Comparison of ENCODE assay signal across 26 cellular contexts in the genomic region with DNA sequence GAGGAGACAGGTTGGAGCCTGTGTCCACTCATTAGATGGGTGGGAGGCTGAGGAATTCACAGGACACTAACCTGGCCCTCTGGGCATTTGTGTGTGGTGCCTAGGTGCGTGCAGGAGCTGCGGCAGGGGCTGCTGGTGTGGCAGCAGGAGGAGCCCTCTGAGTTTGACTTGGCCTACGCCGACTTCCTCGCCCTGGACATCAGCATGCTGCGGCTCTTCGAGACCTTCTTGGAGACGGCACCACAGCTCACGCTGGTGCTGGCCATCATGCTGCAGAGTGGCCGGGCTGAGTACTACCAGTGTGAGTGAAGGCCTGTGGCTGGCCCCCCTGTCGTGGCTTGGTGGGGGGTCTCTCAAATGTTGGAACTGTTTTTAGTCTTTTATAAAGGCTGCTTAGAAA. TPM values are rescaled to one million over a fixed set of nuclear protein-coding genes. Genes with fewer than 3 reads are reported as not detected.
"Had no signal": no experiment of that assay in that cellular context is flagged by ENCODE, and none has a peak within 500 bp of the region (broad histone marks: within the 10 kb centered on the region; RNA-seq: fewer than 3 reads in every experiment).

No MANE protein-coding gene starts in this region.

- H3K27me3 ChIP-seq: left lung, ovary, right atrium auricular region, tibial artery had no signal

- H3K27ac Mint-ChIP-seq: activated CD4-positive, alpha-beta T cell treated with anti-CD3 and anti-CD28 coated beads, Interleukin-2, amount 10 ng/mL, durations not matched to agents 24 days and 14 days; brain; stimulated activated naive CD8-positive, alpha-beta T cell treated with anti-CD3 and anti-CD28 coated beads, Interleukin-15, Interleukin-2, amounts not matched to agents 100 ng/mL and 50 ng/mL, for 24 hours had no signal

- H3K9ac ChIP-seq: SK-N-SH had no signal

- H3K9me3 ChIP-seq: left lung, ovary, psoas muscle, right atrium auricular region, SK-N-SH, tibial artery had no signal

- FAIRE-seq: urothelium cell line had no signal

- H3K4me3 Mint-ChIP-seq: activated CD4-positive, alpha-beta T cell treated with anti-CD3 and anti-CD28 coated beads, Interleukin-2, amount 10 ng/mL, durations not matched to agents 24 days and 14 days; brain; stimulated activated naive CD8-positive, alpha-beta T cell treated with anti-CD3 and anti-CD28 coated beads, Interleukin-15, Interleukin-2, amounts not matched to agents 100 ng/mL and 50 ng/mL, for 24 hours had no signal

- ATAC-seq: left lung, psoas muscle had no signal

- H3K9me3 Mint-ChIP-seq: activated CD4-positive, alpha-beta T cell treated with anti-CD3 and anti-CD28 coated beads, Interleukin-2, amount 10 ng/mL, durations not matched to agents 24 days and 14 days; naive B cell; stimulated activated naive CD8-positive, alpha-beta T cell treated with anti-CD3 and anti-CD28 coated beads, Interleukin-15, Interleukin-2, amounts not matched to agents 100 ng/mL and 50 ng/mL, for 24 hours had no signal

- H3K36me3 ChIP-seq: ovary had no signal

- DNase-seq: activated CD4-positive, alpha-beta T cell treated with anti-CD3 and anti-CD28 coated beads, Interleukin-2, amount 10 ng/mL, durations not matched to agents 24 days and 14 days; activated CD8-positive, alpha-beta memory T cell treated with anti-CD3 and anti-CD28 coated beads for 24 hours; activated CD8-positive, alpha-beta memory T cell treated with anti-CD3 and anti-CD28 coated beads, Interleukin-2, amount 50 U/mL, for 4 hours; activated gamma-delta T cell; aorta; caudate nucleus; dermis blood vessel endothelial cell; effector CD8-positive, alpha-beta T cell; erythroblast; foreskin fibroblast; kidney glomerular epithelial cell; left lung; naive B cell; ovary; psoas muscle; SK-N-SH; stimulated activated CD4-positive, alpha-beta T cell treated with anti-CD3 and anti-CD28 coated beads, Interleukin-4, amount 100 ng/mL, for 24 hours; tibial artery had no signal

- H3K27ac ChIP-seq: left lung, ovary, psoas muscle, right atrium auricular region, tibial artery had no signal

- H3K27me3 Mint-ChIP-seq: activated CD4-positive, alpha-beta T cell treated with anti-CD3 and anti-CD28 coated beads, Interleukin-2, amount 10 ng/mL, durations not matched to agents 24 days and 14 days; naive B cell; stimulated activated naive CD8-positive, alpha-beta T cell treated with anti-CD3 and anti-CD28 coated beads, Interleukin-15, Interleukin-2, amounts not matched to agents 100 ng/mL and 50 ng/mL, for 24 hours had no signal

- H3K4me2 ChIP-seq: SK-N-SH had no signal

- H3K36me3 Mint-ChIP-seq: brain, naive B cell had no signal

- H3K4me3 ChIP-seq: left lung, lung, ovary, psoas muscle, right atrium auricular region, tibial artery had no signal

RNA-seq across cellular contexts. Expression of a gene that starts 28.6 kb away (rescaled TPM):
- total RNA-seq: glomerular endothelial cell, mesenteric fat pad, psoas muscle had no signal
- polyA plus RNA-seq: fibroblast of lung had no signal
